Comparison of ENCODE assay signal across 27 cellular contexts in genomic region chr1:162228586-162228985, GRCh38.
"Had no signal": no experiment of that assay in that cellular context is flagged by ENCODE, and none has a peak within 500 bp of the region (broad histone marks: within the 10 kb centered on the region; RNA-seq: fewer than 3 reads in every experiment).

No MANE protein-coding gene starts in this region.

- H3K4me2 ChIP-seq: hepatocyte, smooth muscle cell had no signal

- FAIRE-seq: endothelial cell of umbilical vein, keratinocyte had no signal

- H3K27ac Mint-ChIP-seq: activated CD8-positive, alpha-beta T cell treated with anti-CD3 and anti-CD28 coated beads for 36 hours; activated T-helper 17 cell treated with anti-CD3 and anti-CD28 coated beads, Interleukin-2, amount 50 U/mL, for 72 hours; progenitor cell of endocrine pancreas; stimulated activated memory B cell treated with anti-CD40 and anti-IgM and Interleukin-4, amounts not matched to agents 10 μg/mL and 1 μg/mL and 100 μg/mL, for 72 hours; stimulated activated naive CD8-positive, alpha-beta T cell treated with anti-CD3 and anti-CD28 coated beads, Interleukin-15, amount 100 ng/mL, for 72 hours had no signal

- H3K36me3 Mint-ChIP-seq: stimulated activated memory B cell treated with anti-CD40 and anti-IgM and Interleukin-4, amounts not matched to agents 10 μg/mL and 1 μg/mL and 100 μg/mL, for 72 hours; WTC11 had no signal

- H3K36me3 ChIP-seq: gastroesophageal sphincter, ovary, sigmoid colon, upper lobe of right lung had no signal

- H3K4me3 ChIP-seq: gastroesophageal sphincter, hepatocyte, ovary, sigmoid colon, smooth muscle cell, upper lobe of right lung had no signal

- H3K27me3 Mint-ChIP-seq: progenitor cell of endocrine pancreas; stimulated activated memory B cell treated with anti-CD40 and anti-IgM and Interleukin-4, amounts not matched to agents 10 μg/mL and 1 μg/mL and 100 μg/mL, for 72 hours; stimulated activated naive CD8-positive, alpha-beta T cell treated with anti-CD3 and anti-CD28 coated beads, Interleukin-15, amount 100 ng/mL, for 72 hours had no signal

- H3K27ac ChIP-seq: gastroesophageal sphincter, hepatocyte, ovary, sigmoid colon, upper lobe of right lung had no signal

- H3K9me3 Mint-ChIP-seq: activated CD8-positive, alpha-beta T cell treated with anti-CD3 and anti-CD28 coated beads for 36 hours; activated T-cell treated with anti-CD3 and anti-CD28 coated beads, Interleukin-2, amount 50 U/mL, for 4 hours; activated T-helper 17 cell treated with anti-CD3 and anti-CD28 coated beads, Interleukin-2, amount 50 U/mL, for 72 hours; stimulated activated memory B cell treated with anti-CD40 and anti-IgM and Interleukin-4, amounts not matched to agents 10 μg/mL and 1 μg/mL and 100 μg/mL, for 72 hours; stimulated activated naive CD8-positive, alpha-beta T cell treated with anti-CD3 and anti-CD28 coated beads, Interleukin-15, amount 100 ng/mL, for 72 hours; WTC11 had no signal

- H3K9me3 ChIP-seq: gastroesophageal sphincter, ovary, sigmoid colon, upper lobe of right lung had no signal

- H3K4me1 Mint-ChIP-seq: activated T-helper 17 cell treated with anti-CD3 and anti-CD28 coated beads, Interleukin-2, amount 50 U/mL, for 72 hours; stimulated activated naive CD8-positive, alpha-beta T cell treated with anti-CD3 and anti-CD28 coated beads, Interleukin-15, amount 100 ng/mL, for 72 hours had no signal

- ATAC-seq: activated CD8-positive, alpha-beta T cell treated with anti-CD3 and anti-CD28 coated beads for 36 hours; activated T-cell treated with anti-CD3 and anti-CD28 coated beads, Interleukin-2, amount 50 U/mL, for 4 hours; activated T-helper 17 cell treated with anti-CD3 and anti-CD28 coated beads, Interleukin-2, amount 50 U/mL, for 72 hours; gastroesophageal sphincter; left cardiac atrium; stimulated activated memory B cell treated with anti-CD40 and anti-IgM and Interleukin-4, amounts not matched to agents 10 μg/mL and 1 μg/mL and 100 μg/mL, for 72 hours; stimulated activated naive CD8-positive, alpha-beta T cell treated with anti-CD3 and anti-CD28 coated beads, Interleukin-15, amount 100 ng/mL, for 72 hours; upper lobe of right lung; WTC11 had no signal

- H3K27me3 ChIP-seq: gastroesophageal sphincter, hepatocyte, ovary, sigmoid colon, upper lobe of right lung had no signal

- H2AFZ ChIP-seq: hepatocyte had no signal

- H3K4me3 Mint-ChIP-seq: activated CD8-positive, alpha-beta T cell treated with anti-CD3 and anti-CD28 coated beads for 36 hours; activated T-cell treated with anti-CD3 and anti-CD28 coated beads, Interleukin-2, amount 50 U/mL, for 4 hours; activated T-helper 17 cell treated with anti-CD3 and anti-CD28 coated beads, Interleukin-2, amount 50 U/mL, for 72 hours; stimulated activated memory B cell treated with anti-CD40 and anti-IgM and Interleukin-4, amounts not matched to agents 10 μg/mL and 1 μg/mL and 100 μg/mL, for 72 hours; stimulated activated naive CD8-positive, alpha-beta T cell treated with anti-CD3 and anti-CD28 coated beads, Interleukin-15, amount 100 ng/mL, for 72 hours; WTC11 had no signal

- DNase-seq: activated CD4-positive, alpha-beta T cell treated with anti-CD3 and anti-CD28 coated beads for 1 hour; activated CD4-positive, alpha-beta T cell treated with anti-CD3 and anti-CD28 coated beads, Interleukin-2, amount 50 U/mL, for 1 hour; activated CD8-positive, alpha-beta T cell treated with anti-CD3 and anti-CD28 coated beads for 36 hours; activated gamma-delta T cell treated with Interleukin-2 at 50 U/mL for 16 hours; activated naive CD4-positive, alpha-beta T cell treated with anti-CD3 and anti-CD28 coated beads, Interleukin-2, amount 50 U/mL, for 16 hours; activated T-cell treated with anti-CD3 and anti-CD28 coated beads, Interleukin-2, amount 50 U/mL, for 4 hours; amniotic stem cell; central memory CD4-positive, alpha-beta T cell; left cardiac atrium; left ventricle myocardium superior; ovary; sigmoid colon; stimulated activated CD4-positive, alpha-beta T cell treated with anti-CD3 and anti-CD28 coated beads, Interleukin-1b, Interleukin-23, amount 100 ng/mL, for 48 hours; stimulated activated CD4-positive, alpha-beta T cell treated with anti-CD3 and anti-CD28 coated beads, Interleukin-4, amount 100 ng/mL, for 4 hours; stimulated activated CD8-positive, alpha-beta memory T cell treated with anti-CD3 and anti-CD28 coated beads, Interleukin-4, amount 100 ng/mL, for 48 hours; stimulated activated naive CD8-positive, alpha-beta T cell treated with anti-CD3 and anti-CD28 coated beads, Interleukin-15, amount 100 ng/mL, for 72 hours; substantia nigra; upper lobe of right lung had no signal
